10 cellular contexts compared by ENCODE assay signal in genomic region chr2:105776560-105776928, GRCh38. TPM values are rescaled to one million over a fixed set of nuclear protein-coding genes. Genes with fewer than 3 reads are reported as not detected.
DNase-seq lines count a peak whose midpoint lies in the region; ATAC-seq and TF ChIP-seq lines count a peak whose summit lies in the region.
"Had no signal": no experiment of that assay in that cellular context is flagged by ENCODE, and none has a peak within 500 bp of the region (broad histone marks: within the 10 kb centered on the region; RNA-seq: fewer than 3 reads in every experiment).

No MANE protein-coding gene starts in this region.

- TF ChIP-seq POLR2A in body of pancreas (IDR thresholded peaks at IDR 0.05) = no peak
- no peak for TF ChIP-seq POLR2A in testis (IDR thresholded peaks at IDR 0.05)

- CTCF ChIA-PET in activated CD4-positive, alpha-beta T cell treated with anti-CD3 and anti-CD28 coated beads, Interleukin-2, amount 10 ng/mL, durations not matched to agents 7 days and 5 days (lab: Charles Lee) = interaction anchor here (0.5 to 1.8 kb wide), 4 partner anchors 9 to 470 kb away, joined by 3 to 12 read pairs (median 4); no protein-coding TSS in a partner anchor

- H3K27ac ChIP-seq in body of pancreas (peak overlapping the region in 3 of 4 donors; percentile 25 to 43 (median 38)), testis (no peak overlapping the region)
- H3K27ac ChIP-seq: ascending aorta had no signal

- peak overlapping the region; percentile 83 for H3K27ac Mint-ChIP-seq in activated CD4-positive, alpha-beta T cell treated with anti-CD3 and anti-CD28 coated beads, Interleukin-2, amount 10 ng/mL, durations not matched to agents 7 days and 5 days
- H3K27ac Mint-ChIP-seq in stimulated activated memory B cell treated with anti-CD40 and anti-IgM and Interleukin-4, amounts not matched to agents 10 μg/mL and 1 μg/mL and 100 μg/mL, for 72 hours = peak overlapping the region; percentile 94

- H3K4me1 ChIP-seq in body of pancreas = peaks cover 65% of the 10 kb centered on the region
- peaks cover 52% of the 10 kb centered on the region for H3K4me1 ChIP-seq in testis

- DNase-seq in activated CD4-positive, alpha-beta T cell treated with anti-CD3 and anti-CD28 coated beads, Interleukin-2, amount 10 ng/mL, durations not matched to agents 7 days and 5 days = no peak
- DNase-seq in activated CD4-positive, alpha-beta T cell treated with anti-CD3 and anti-CD28 coated beads for 1 hour = no peak
- DNase-seq in body of pancreas (no peak), DMS153 (lab: John Stamatoyannopoulos, UW) (no peak), testis (no peak), sciatic nerve (ENCODE audit: low spot score) (no peak)
- DNase-seq: retina had no signal

- H3K27me3 Mint-ChIP-seq in activated CD4-positive, alpha-beta T cell treated with anti-CD3 and anti-CD28 coated beads, Interleukin-2, amount 10 ng/mL, durations not matched to agents 7 days and 5 days = no peaks in the 10 kb centered on the region
- H3K27me3 Mint-ChIP-seq in stimulated activated memory B cell treated with anti-CD40 and anti-IgM and Interleukin-4, amounts not matched to agents 10 μg/mL and 1 μg/mL and 100 μg/mL, for 72 hours = no peaks in the 10 kb centered on the region

- H3K9me3 ChIP-seq in body of pancreas (no peaks in the 10 kb centered on the region), testis (no peaks in the 10 kb centered on the region)
- H3K9me3 ChIP-seq: ascending aorta had no signal

- intact Hi-C loops in body of pancreas (cut with DNase I) (no loop called here), testis (cut with DNase I; ENCODE audit: low total_unique reads) (no loop called here), sciatic nerve (cut with DNase I) (no loop called here)

- peaks cover 94% of the 10 kb centered on the region for H3K4me1 Mint-ChIP-seq in activated CD4-positive, alpha-beta T cell treated with anti-CD3 and anti-CD28 coated beads, Interleukin-2, amount 10 ng/mL, durations not matched to agents 7 days and 5 days
- peaks cover 98% of the 10 kb centered on the region for H3K4me1 Mint-ChIP-seq in stimulated activated memory B cell treated with anti-CD40 and anti-IgM and Interleukin-4, amounts not matched to agents 10 μg/mL and 1 μg/mL and 100 μg/mL, for 72 hours

- H3K4me3 Mint-ChIP-seq in activated CD4-positive, alpha-beta T cell treated with anti-CD3 and anti-CD28 coated beads, Interleukin-2, amount 10 ng/mL, durations not matched to agents 7 days and 5 days = peak overlapping the region; percentile 58
- H3K4me3 Mint-ChIP-seq in stimulated activated memory B cell treated with anti-CD40 and anti-IgM and Interleukin-4, amounts not matched to agents 10 μg/mL and 1 μg/mL and 100 μg/mL, for 72 hours = peak overlapping the region; percentile 66

- WGBS in body of pancreas, 2 donors = 53% methylated on average over 4 to 5 of the region's 5 CpGs
- WGBS in testis, 2 donors = 37 to 68% methylated on average over 4 to 5 of the region's 5 CpGs

- no peak for TF ChIP-seq CTCF in body of pancreas (IDR thresholded peaks at IDR 0.05)
- TF ChIP-seq CTCF in testis (IDR thresholded peaks at IDR 0.05) = no peak

- H3K4me3 ChIP-seq in body of pancreas (no peak overlapping the region), testis (no peak overlapping the region)
- H3K4me3 ChIP-seq: ascending aorta had no signal

- H3K36me3 Mint-ChIP-seq in activated CD4-positive, alpha-beta T cell treated with anti-CD3 and anti-CD28 coated beads, Interleukin-2, amount 10 ng/mL, durations not matched to agents 7 days and 5 days (ENCODE audit: low read depth) = peaks cover 55% of the 10 kb centered on the region
- H3K36me3 Mint-ChIP-seq in stimulated activated memory B cell treated with anti-CD40 and anti-IgM and Interleukin-4, amounts not matched to agents 10 μg/mL and 1 μg/mL and 100 μg/mL, for 72 hours = peaks cover 40% of the 10 kb centered on the region

- H3K36me3 ChIP-seq in body of pancreas (replicated peaks in 1 of 2; ENCODE audit: insufficient read depth in 1 of 2, low read depth in 2 of 2) (no peaks in the 10 kb centered on the region), testis (ENCODE audit: low read depth, missing control alignments) (no peaks in the 10 kb centered on the region)
- H3K36me3 ChIP-seq: ascending aorta had no signal

- POLR2A ChIA-PET in activated CD4-positive, alpha-beta T cell treated with anti-CD3 and anti-CD28 coated beads, Interleukin-2, amount 10 ng/mL, durations not matched to agents 7 days and 5 days (lab: Charles Lee) = interaction anchor here (1.1 kb wide), 1 partner anchor 31 kb away, joined by 4 read pairs; no protein-coding TSS in a partner anchor

- ATAC-seq in HG03280 (IDR thresholded peaks at IDR 0.05; ENCODE audit: unreplicated experiment) (peak; percentile 10), body of pancreas (no peak), sciatic nerve (no peak)
- no peak for ATAC-seq in stimulated activated memory B cell treated with anti-CD40 and anti-IgM and Interleukin-4, amounts not matched to agents 10 μg/mL and 1 μg/mL and 100 μg/mL, for 72 hours

- H3K27me3 ChIP-seq in body of pancreas (no peaks in the 10 kb centered on the region), testis (no peaks in the 10 kb centered on the region)
- H3K27me3 ChIP-seq: ascending aorta had no signal

- H3K9me3 Mint-ChIP-seq in activated CD4-positive, alpha-beta T cell treated with anti-CD3 and anti-CD28 coated beads, Interleukin-2, amount 10 ng/mL, durations not matched to agents 7 days and 5 days = no peaks in the 10 kb centered on the region
- H3K9me3 Mint-ChIP-seq in stimulated activated memory B cell treated with anti-CD40 and anti-IgM and Interleukin-4, amounts not matched to agents 10 μg/mL and 1 μg/mL and 100 μg/mL, for 72 hours = no peaks in the 10 kb centered on the region

RNA-seq across cellular contexts. Expression of gene NCK2, which starts 31.8 kb away (rescaled TPM):
- 10 to 100 TPM; 73.3 to 84.1 TPM for total RNA-seq in activated CD4-positive, alpha-beta T cell treated with anti-CD3 and anti-CD28 coated beads, Interleukin-2, amount 10 ng/mL, durations not matched to agents 7 days and 5 days
- 10 to 100 TPM; 36.6 to 42.8 TPM for total RNA-seq in body of pancreas
- total RNA-seq in testis = 100 to 1,000 TPM; 105 to 168 TPM
- polyA plus RNA-seq in testis (ENCODE audit: insufficient read depth, low read depth, low replicate concordance) = 67.7 TPM
- total RNA-seq in sciatic nerve = 31.0 TPM

Comparison
In these comparisons a context has a peak if more than half of its experiments do, and no peak if none do; other contexts are left out.
1. H3K27ac ChIP-seq: peak in body of pancreas (3 of 4); none in testis (0 of 2).